In the genomic region with DNA sequence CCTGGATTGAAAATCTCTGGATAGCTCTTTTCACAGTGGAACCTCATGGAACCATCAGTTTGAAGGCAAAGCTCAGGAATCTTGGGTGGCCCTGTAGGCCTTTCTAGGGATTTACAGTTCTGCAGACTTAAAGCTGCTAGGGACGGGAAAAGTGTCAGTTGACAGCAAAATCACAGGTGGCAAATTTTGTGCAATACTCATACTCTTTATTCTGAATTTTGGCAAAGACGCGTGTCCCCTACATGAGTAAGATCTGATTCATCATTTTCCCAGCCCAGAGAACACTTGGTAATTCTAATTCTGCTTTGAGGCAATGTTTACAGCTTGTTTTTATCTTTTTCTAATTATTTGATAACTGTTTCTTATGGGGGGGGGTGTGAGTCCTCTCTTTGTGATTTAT, we compare ENCODE assay signal across 16 cellular contexts. TPM values are rescaled to one million over a fixed set of nuclear protein-coding genes. Genes with fewer than 3 reads are reported as not detected.
DNase-seq lines count a peak whose midpoint lies in the region; ATAC-seq and TF ChIP-seq lines count a peak whose summit lies in the region.
"Had no signal": no experiment of that assay in that cellular context is flagged by ENCODE, and none has a peak within 500 bp of the region (broad histone marks: within the 10 kb centered on the region; RNA-seq: fewer than 3 reads in every experiment).

No MANE protein-coding gene starts in this region.

- no peaks in the 10 kb centered on the region for H3K4me1 ChIP-seq in CD8-positive, alpha-beta memory T cell (ENCODE audit: insufficient read depth, low read length)

- TF ChIP-seq CTCF in RWPE1 (conservative IDR thresholded peaks at IDR 0.05; ENCODE audit: low read depth) (no peak), nephron (IDR thresholded peaks at IDR 0.05; ENCODE audit: unreplicated experiment in 3 of 3) (no peak)

- H3K27ac ChIP-seq in RWPE1 = no peak overlapping the region
- no peak overlapping the region for H3K27ac ChIP-seq in CD8-positive, alpha-beta memory T cell (ENCODE audit: low read depth, low read length)
- H3K27ac ChIP-seq: C4-2B had no signal

- no peaks in the 10 kb centered on the region for H3K9me3 Mint-ChIP-seq in nephron
- no peaks in the 10 kb centered on the region for H3K9me3 Mint-ChIP-seq in stimulated activated naive CD8-positive, alpha-beta T cell treated with anti-CD3 and anti-CD28 coated beads, Interleukin-15, amount 100 ng/mL, for 72 hours
- no peaks in the 10 kb centered on the region for H3K9me3 Mint-ChIP-seq in CD8-positive, alpha-beta memory T cell
- H3K9me3 Mint-ChIP-seq: activated T-cell treated with anti-CD3 and anti-CD28 coated beads, Interleukin-2, amount 50 U/mL, for 24 hours; IgD-negative memory B cell; stimulated activated memory B cell treated with anti-CD40 and anti-IgM and Interleukin-4, amounts not matched to agents 10 μg/mL and 1 μg/mL and 100 μg/mL, for 72 hours had no signal

- peak overlapping the region; percentile 19 to 63 (median 42) for H3K4me3 Mint-ChIP-seq in nephron
- no peak overlapping the region for H3K4me3 Mint-ChIP-seq in stimulated activated naive CD8-positive, alpha-beta T cell treated with anti-CD3 and anti-CD28 coated beads, Interleukin-15, amount 100 ng/mL, for 72 hours
- H3K4me3 Mint-ChIP-seq in CD8-positive, alpha-beta memory T cell = no peak overlapping the region
- H3K4me3 Mint-ChIP-seq: activated T-cell treated with anti-CD3 and anti-CD28 coated beads, Interleukin-2, amount 50 U/mL, for 24 hours; IgD-negative memory B cell; stimulated activated memory B cell treated with anti-CD40 and anti-IgM and Interleukin-4, amounts not matched to agents 10 μg/mL and 1 μg/mL and 100 μg/mL, for 72 hours had no signal

- H3K27me3 Mint-ChIP-seq in nephron (ENCODE audit: low read depth) = no peaks in the 10 kb centered on the region
- H3K27me3 Mint-ChIP-seq in stimulated activated naive CD8-positive, alpha-beta T cell treated with anti-CD3 and anti-CD28 coated beads, Interleukin-15, amount 100 ng/mL, for 72 hours = no peaks in the 10 kb centered on the region
- peaks cover 5 to 8% of the 10 kb centered on the region in 2 donors for H3K27me3 Mint-ChIP-seq in CD8-positive, alpha-beta memory T cell
- H3K27me3 Mint-ChIP-seq: activated T-cell treated with anti-CD3 and anti-CD28 coated beads, Interleukin-2, amount 50 U/mL, for 24 hours; IgD-negative memory B cell; stimulated activated memory B cell treated with anti-CD40 and anti-IgM and Interleukin-4, amounts not matched to agents 10 μg/mL and 1 μg/mL and 100 μg/mL, for 72 hours had no signal

- ATAC-seq in HG03025 (IDR thresholded peaks at IDR 0.05; ENCODE audit: low FRiP score, unreplicated experiment) = no peak
- ATAC-seq in stimulated activated naive CD8-positive, alpha-beta T cell treated with anti-CD3 and anti-CD28 coated beads, Interleukin-15, amount 100 ng/mL, for 72 hours = no peak
- ATAC-seq: stimulated activated memory B cell treated with anti-CD40 and anti-IgM and Interleukin-4, amounts not matched to agents 10 μg/mL and 1 μg/mL and 100 μg/mL, for 72 hours had no signal

- H3K4me3 ChIP-seq in CD8-positive, alpha-beta memory T cell (ENCODE audit: low read length) = no peak overlapping the region
- H3K4me3 ChIP-seq: ovary had no signal

- no peaks in the 10 kb centered on the region for H3K36me3 ChIP-seq in CD8-positive, alpha-beta memory T cell (ENCODE audit: insufficient read depth, low read length)
- H3K36me3 ChIP-seq: ovary had no signal

- peaks cover 29% of the 10 kb centered on the region for H3K36me3 Mint-ChIP-seq in nephron (ENCODE audit: low read depth)
- H3K36me3 Mint-ChIP-seq in CD8-positive, alpha-beta memory T cell = peaks cover 0 to under 1% (median 0%) of the 10 kb centered on the region in 3 donors

- peak overlapping the region in 1 of 3 experiments; percentile 31 for H3K27ac Mint-ChIP-seq in nephron
- H3K27ac Mint-ChIP-seq in stimulated activated naive CD8-positive, alpha-beta T cell treated with anti-CD3 and anti-CD28 coated beads, Interleukin-15, amount 100 ng/mL, for 72 hours = peak overlapping the region in 1 of 2 donors; percentile 19
- no peak overlapping the region for H3K27ac Mint-ChIP-seq in CD8-positive, alpha-beta memory T cell
- H3K27ac Mint-ChIP-seq: activated T-cell treated with anti-CD3 and anti-CD28 coated beads, Interleukin-2, amount 50 U/mL, for 24 hours; IgD-negative memory B cell; stimulated activated memory B cell treated with anti-CD40 and anti-IgM and Interleukin-4, amounts not matched to agents 10 μg/mL and 1 μg/mL and 100 μg/mL, for 72 hours had no signal

- peaks cover 39% of the 10 kb centered on the region for H3K4me1 Mint-ChIP-seq in nephron
- H3K4me1 Mint-ChIP-seq in stimulated activated naive CD8-positive, alpha-beta T cell treated with anti-CD3 and anti-CD28 coated beads, Interleukin-15, amount 100 ng/mL, for 72 hours = peaks cover 4% of the 10 kb centered on the region
- no peaks in the 10 kb centered on the region for H3K4me1 Mint-ChIP-seq in CD8-positive, alpha-beta memory T cell
- H3K4me1 Mint-ChIP-seq: stimulated activated memory B cell treated with anti-CD40 and anti-IgM and Interleukin-4, amounts not matched to agents 10 μg/mL and 1 μg/mL and 100 μg/mL, for 72 hours had no signal

- CTCF ChIA-PET in RWPE1 (lab: Yijun Ruan, JAX) = interaction anchor here (0.8 kb wide), 1 partner anchor 79 kb away, joined by 5 read pairs; no protein-coding TSS in a partner anchor
- CTCF ChIA-PET in CD8-positive, alpha-beta memory T cell (lab: Charles Lee) = no interaction called here

- no peaks in the 10 kb centered on the region for H3K27me3 ChIP-seq in CD8-positive, alpha-beta memory T cell (ENCODE audit: insufficient read depth, low read length, poor library complexity, severe bottlenecking)
- H3K27me3 ChIP-seq: ovary had no signal

- POLR2A ChIA-PET in RWPE1 (lab: Yijun Ruan, JAX; ENCODE audit: low non-redundant PET) = no interaction called here
- POLR2A ChIA-PET in CD8-positive, alpha-beta memory T cell (lab: Charles Lee) = no interaction called here

- H3K9me3 ChIP-seq in CD8-positive, alpha-beta memory T cell (ENCODE audit: low read length) = no peaks in the 10 kb centered on the region
- H3K9me3 ChIP-seq: ovary had no signal

- DNase-seq in Ammon's horn (ENCODE audit: low spot score) (peak; percentile 36), RWPE1 (ENCODE audit: low spot score) (peak; percentile 56), dedifferentiated amniotic fluid mesenchymal stem cell (ENCODE audit: extremely low spot score) (peak; percentile 30), NCI-H2081 (lab: John Stamatoyannopoulos, UW) (no peak)
- no peak for DNase-seq in stimulated activated naive CD8-positive, alpha-beta T cell treated with anti-CD3 and anti-CD28 coated beads, Interleukin-15, amount 100 ng/mL, for 72 hours
- DNase-seq in CD8-positive, alpha-beta memory T cell = no peak
- DNase-seq: activated CD4-positive, alpha-beta T cell treated with anti-CD3 and anti-CD28 coated beads for 1 hour; activated T-cell treated with anti-CD3 and anti-CD28 coated beads, Interleukin-2, amount 50 U/mL, for 24 hours; amygdala; NCI-H1417 treated with DMSO at 0.1 percent for 48 hours; ovary had no signal

RNA-seq across cellular contexts. Expression of gene LRRC17, which starts 3.6 kb away (rescaled TPM):
- total RNA-seq in CD8-positive, alpha-beta memory T cell = not detected
- not detected for polyA plus RNA-seq in CD8-positive, alpha-beta memory T cell
- polyA plus RNA-seq: IgD-negative memory B cell had no signal

Comparison
In these comparisons a context has a peak if more than half of its experiments do, and no peak if none do; other contexts are left out.
1. DNase-seq: peak in Ammon's horn (single experiment), RWPE1 (single experiment) and dedifferentiated amniotic fluid mesenchymal stem cell (single experiment); none in stimulated activated naive CD8-positive, alpha-beta T cell treated with anti-CD3 and anti-CD28 coated beads, Interleukin-15, amount 100 ng/mL, for 72 hours (0 of 2), NCI-H2081 (0 of 2) and CD8-positive, alpha-beta memory T cell (0 of 5).
2. H3K4me3 Mint-ChIP-seq: peak in nephron (3 of 3); none in stimulated activated naive CD8-positive, alpha-beta T cell treated with anti-CD3 and anti-CD28 coated beads, Interleukin-15, amount 100 ng/mL, for 72 hours (0 of 2) and CD8-positive, alpha-beta memory T cell (0 of 7).